In the genomic region with DNA sequence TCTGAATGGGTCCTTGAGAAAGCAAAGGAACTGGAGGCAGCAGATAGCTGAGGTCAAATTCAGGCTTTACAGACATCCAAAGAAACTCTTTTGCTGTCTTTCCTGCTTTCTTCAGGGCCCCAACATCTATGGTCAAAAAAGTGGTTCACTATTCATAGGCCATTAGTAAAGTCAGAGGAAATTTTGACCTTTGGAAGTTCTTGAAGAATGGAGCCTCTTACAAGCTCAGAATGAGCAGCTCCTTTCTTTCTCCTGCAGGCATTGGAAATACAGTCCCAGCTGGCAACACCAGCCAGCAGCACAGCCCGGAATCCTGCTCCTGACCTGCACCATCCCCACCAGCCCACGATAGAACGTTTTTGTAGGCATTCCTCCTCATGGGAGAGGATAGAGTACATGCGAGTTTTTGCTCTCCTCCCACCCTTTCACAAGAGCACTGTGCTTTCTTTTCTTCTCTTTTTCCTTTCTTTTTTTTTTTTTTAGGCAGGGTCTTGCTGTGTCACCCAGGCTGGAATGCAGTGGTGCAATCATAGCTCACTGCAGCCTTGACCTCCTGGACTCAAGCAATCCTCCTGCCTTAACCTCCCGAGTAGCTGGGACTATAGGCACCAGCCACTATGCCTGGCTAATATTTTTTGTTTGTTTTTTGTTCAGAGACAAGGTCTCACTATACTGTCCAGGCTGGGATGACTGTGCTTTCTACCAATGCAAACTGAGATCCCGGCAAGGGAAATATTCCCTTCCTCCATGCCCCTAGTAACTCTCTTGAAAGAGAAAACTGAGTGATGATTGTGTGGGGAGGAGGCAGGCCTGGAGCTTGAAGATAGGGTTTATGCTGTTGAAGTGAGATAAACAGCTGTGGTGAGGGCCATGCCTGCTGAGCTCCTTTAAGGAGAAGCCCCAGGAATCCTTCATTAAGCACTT, we compare ENCODE assay signal across 2 cellular contexts.
TF ChIP-seq lines count a peak whose summit lies in the region.

No MANE protein-coding gene starts in this region.

TF ChIP-seq in K562, 482 proteins besides CTCF, POLR2A, EP300 and RAD21 (continued from another document and continues in another):
- no peak for TF ChIP-seq ELK3 (CRISPR knock-in tag; IDR thresholded peaks at IDR 0.05)
- TF ChIP-seq, protein P1, sequence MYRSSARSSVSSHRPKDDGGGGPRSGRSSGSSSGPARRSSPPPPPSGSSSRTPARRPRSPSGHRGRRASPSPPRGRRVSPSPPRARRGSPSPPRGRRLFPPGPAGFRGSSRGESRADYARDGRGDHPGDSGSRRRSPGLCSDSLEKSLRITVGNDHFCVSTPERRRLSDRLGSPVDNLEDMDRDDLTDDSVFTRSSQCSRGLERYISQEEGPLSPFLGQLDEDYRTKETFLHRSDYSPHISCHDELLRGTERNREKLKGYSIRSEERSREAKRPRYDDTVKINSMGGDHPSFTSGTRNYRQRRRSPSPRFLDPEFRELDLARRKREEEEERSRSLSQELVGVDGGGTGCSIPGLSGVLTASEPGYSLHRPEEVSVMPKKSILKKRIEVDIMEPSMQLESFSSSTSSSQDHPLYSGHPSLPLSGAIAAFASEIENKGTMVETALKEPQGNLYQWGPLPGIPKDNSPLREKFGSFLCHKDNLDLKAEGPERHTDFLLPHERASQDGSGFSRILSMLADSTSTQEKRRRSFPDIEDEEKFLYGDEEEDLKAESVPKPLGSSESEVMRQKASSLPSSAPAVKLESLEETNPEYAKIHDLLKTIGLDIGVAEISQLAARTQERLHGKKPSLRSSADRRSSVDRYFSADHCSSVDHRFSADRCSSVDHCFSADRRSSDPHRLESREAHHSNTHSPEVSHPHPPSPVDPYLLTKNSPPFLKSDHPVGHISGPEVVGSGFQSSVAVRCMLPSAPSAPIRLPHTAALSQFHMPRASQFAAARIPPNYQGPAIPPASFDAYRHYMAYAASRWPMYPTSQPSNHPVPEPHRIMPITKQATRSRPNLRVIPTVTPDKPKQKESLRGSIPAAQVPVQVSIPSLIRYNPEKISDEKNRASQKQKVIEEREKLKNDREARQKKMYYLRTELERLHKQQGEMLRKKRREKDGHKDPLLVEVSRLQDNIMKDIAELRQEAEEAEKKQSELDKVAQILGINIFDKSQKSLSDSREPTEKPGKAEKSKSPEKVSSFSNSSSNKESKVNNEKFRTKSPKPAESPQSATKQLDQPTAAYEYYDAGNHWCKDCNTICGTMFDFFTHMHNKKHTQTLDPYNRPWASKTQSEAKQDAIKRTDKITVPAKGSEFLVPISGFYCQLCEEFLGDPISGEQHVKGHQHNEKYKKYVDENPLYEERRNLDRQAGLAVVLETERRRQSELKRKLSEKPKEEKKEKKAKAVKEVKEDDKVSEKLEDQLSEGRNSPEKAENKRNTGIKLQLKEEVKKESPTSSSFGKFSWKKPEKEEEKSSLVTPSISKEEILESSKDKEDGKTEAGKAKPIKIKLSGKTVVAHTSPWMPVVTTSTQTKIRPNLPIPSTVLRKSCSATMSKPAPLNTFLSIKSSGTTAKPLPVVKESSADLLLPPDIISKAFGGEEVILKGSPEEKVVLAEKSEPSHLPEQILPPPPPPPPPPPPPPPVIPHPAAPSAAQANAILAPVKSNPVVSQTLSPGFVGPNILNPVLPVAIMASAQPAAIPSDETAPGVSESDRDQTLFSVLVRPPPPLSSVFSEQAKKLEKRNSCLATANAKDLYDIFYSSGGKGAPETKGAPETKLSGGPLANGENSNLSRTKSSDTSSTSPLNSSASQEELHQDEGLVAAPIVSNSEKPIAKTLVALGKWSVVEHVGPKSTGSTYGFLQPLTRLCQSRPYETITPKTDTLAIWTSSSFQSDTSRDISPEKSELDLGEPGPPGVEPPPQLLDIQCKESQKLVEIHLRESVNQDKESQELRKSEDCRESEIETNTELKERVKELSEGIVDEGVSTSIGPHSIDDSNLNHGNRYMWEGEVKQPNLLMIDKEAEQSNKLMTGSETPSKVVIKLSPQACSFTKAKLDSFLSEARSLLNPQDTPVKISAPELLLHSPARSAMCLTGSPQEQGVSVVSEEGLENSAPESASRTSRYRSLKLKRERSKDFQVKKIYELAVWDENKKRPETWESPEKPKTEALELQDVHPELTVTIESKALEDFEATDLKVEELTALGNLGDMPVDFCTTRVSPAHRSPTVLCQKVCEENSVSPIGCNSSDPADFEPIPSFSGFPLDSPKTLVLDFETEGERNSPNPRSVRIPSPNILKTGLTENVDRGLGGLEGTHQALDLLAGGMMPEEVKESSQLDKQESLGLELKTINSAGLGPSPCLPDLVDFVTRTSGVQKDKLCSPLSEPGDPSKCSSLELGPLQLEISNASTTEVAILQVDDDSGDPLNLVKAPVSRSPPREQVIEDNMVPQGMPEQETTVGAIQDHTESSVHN (IDR thresholded peaks at IDR 0.05; ENCODE audit: borderline replicate concordance in 1 of 2, low read depth in 1 of 2): no peak; a peak in 2 of 4 replicates
- TF ChIP-seq ZNF253 (CRISPR knock-in tag; conservative IDR thresholded peaks at IDR 0.05): no peak
- no peak for TF ChIP-seq SAFB (IDR thresholded peaks at IDR 0.05; ENCODE audit: borderline replicate concordance, low read depth, low read length)
- peak; percentile 95 for TF ChIP-seq NFIC (IDR thresholded peaks at IDR 0.05)
- TF ChIP-seq, protein P2, sequence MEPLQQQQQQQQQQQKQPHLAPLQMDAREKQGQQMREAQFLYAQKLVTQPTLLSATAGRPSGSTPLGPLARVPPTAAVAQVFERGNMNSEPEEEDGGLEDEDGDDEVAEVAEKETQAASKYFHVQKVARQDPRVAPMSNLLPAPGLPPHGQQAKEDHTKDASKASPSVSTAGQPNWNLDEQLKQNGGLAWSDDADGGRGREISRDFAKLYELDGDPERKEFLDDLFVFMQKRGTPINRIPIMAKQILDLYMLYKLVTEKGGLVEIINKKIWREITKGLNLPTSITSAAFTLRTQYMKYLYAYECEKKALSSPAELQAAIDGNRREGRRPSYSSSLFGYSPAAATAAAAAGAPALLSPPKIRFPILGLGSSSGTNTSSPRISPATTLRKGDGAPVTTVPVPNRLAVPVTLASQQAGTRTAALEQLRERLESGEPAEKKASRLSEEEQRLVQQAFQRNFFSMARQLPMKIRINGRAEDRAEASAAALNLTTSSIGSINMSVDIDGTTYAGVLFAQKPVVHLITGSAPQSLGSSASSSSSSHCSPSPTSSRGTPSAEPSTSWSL (CRISPR knock-in tag; IDR thresholded peaks at IDR 0.05; ENCODE audit: borderline replicate concordance): no peak
- TF ChIP-seq HMG20A (CRISPR knock-in tag; conservative IDR thresholded peaks at IDR 0.05): no peak
- TF ChIP-seq U2AF2 (optimal IDR thresholded peaks at IDR 0.05; ENCODE audit: low read depth, low read length): no peak
- TF ChIP-seq ILK (tag; IDR thresholded peaks at IDR 0.05; ENCODE audit: borderline replicate concordance, low read depth): no peak

TF ChIP-seq in HepG2, 621 proteins besides CTCF, POLR2A, EP300 and RAD21 (continued from another document and continues in another):
- TF ChIP-seq, protein P3, sequence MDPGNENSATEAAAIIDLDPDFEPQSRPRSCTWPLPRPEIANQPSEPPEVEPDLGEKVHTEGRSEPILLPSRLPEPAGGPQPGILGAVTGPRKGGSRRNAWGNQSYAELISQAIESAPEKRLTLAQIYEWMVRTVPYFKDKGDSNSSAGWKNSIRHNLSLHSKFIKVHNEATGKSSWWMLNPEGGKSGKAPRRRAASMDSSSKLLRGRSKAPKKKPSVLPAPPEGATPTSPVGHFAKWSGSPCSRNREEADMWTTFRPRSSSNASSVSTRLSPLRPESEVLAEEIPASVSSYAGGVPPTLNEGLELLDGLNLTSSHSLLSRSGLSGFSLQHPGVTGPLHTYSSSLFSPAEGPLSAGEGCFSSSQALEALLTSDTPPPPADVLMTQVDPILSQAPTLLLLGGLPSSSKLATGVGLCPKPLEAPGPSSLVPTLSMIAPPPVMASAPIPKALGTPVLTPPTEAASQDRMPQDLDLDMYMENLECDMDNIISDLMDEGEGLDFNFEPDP (CRISPR knock-in tag; conservative IDR thresholded peaks at IDR 0.05): no peak
- TF ChIP-seq, protein P4, sequence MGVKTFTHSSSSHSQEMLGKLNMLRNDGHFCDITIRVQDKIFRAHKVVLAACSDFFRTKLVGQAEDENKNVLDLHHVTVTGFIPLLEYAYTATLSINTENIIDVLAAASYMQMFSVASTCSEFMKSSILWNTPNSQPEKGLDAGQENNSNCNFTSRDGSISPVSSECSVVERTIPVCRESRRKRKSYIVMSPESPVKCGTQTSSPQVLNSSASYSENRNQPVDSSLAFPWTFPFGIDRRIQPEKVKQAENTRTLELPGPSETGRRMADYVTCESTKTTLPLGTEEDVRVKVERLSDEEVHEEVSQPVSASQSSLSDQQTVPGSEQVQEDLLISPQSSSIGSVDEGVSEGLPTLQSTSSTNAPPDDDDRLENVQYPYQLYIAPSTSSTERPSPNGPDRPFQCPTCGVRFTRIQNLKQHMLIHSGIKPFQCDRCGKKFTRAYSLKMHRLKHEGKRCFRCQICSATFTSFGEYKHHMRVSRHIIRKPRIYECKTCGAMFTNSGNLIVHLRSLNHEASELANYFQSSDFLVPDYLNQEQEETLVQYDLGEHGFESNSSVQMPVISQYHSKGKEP (CRISPR knock-in tag; IDR thresholded peaks at IDR 0.05): no peak
- TF ChIP-seq HMG20A (CRISPR knock-in tag; IDR thresholded peaks at IDR 0.05; ENCODE audit: borderline replicate concordance): peak; percentile 80
- TF ChIP-seq NAIF1 (CRISPR knock-in tag; IDR thresholded peaks at IDR 0.05; ENCODE audit: borderline replicate concordance): peak; percentile 67; the same call in 1 of the 2 replicates
- peak; percentile 91 for TF ChIP-seq FOSL2 (CRISPR knock-in tag; IDR thresholded peaks at IDR 0.05)
- TF ChIP-seq ZNF792 (CRISPR knock-in tag; IDR thresholded peaks at IDR 0.05): no peak
- TF ChIP-seq ZNF550 (CRISPR knock-in tag; IDR thresholded peaks at IDR 0.05; ENCODE audit: borderline replicate concordance): no peak
- TF ChIP-seq, protein P5, sequence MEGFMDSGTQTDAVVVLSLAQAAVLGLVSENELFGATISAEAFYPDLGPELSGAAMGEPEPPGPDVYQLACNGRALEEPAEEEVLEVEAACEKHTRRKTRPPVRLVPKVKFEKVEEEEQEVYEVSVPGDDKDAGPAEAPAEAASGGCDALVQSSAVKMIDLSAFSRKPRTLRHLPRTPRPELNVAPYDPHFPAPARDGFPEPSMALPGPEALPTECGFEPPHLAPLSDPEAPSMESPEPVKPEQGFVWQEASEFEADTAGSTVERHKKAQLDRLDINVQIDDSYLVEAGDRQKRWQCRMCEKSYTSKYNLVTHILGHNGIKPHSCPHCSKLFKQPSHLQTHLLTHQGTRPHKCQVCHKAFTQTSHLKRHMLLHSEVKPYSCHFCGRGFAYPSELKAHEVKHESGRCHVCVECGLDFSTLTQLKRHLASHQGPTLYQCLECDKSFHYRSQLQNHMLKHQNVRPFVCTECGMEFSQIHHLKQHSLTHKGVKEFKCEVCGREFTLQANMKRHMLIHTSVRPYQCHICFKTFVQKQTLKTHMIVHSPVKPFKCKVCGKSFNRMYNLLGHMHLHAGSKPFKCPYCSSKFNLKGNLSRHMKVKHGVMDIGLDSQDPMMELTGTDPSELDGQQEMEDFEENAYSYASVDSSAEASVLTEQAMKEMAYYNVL (CRISPR knock-in tag; IDR thresholded peaks at IDR 0.05; ENCODE audit: borderline replicate concordance): peak; percentile 98
- TF ChIP-seq MTERF4 (CRISPR knock-in tag; IDR thresholded peaks at IDR 0.05): no peak
- no peak for TF ChIP-seq ZBTB10 (CRISPR knock-in tag; IDR thresholded peaks at IDR 0.05; ENCODE audit: borderline replicate concordance)
